Comparison of ENCODE assay signal across 8 cellular contexts in the genomic region with DNA sequence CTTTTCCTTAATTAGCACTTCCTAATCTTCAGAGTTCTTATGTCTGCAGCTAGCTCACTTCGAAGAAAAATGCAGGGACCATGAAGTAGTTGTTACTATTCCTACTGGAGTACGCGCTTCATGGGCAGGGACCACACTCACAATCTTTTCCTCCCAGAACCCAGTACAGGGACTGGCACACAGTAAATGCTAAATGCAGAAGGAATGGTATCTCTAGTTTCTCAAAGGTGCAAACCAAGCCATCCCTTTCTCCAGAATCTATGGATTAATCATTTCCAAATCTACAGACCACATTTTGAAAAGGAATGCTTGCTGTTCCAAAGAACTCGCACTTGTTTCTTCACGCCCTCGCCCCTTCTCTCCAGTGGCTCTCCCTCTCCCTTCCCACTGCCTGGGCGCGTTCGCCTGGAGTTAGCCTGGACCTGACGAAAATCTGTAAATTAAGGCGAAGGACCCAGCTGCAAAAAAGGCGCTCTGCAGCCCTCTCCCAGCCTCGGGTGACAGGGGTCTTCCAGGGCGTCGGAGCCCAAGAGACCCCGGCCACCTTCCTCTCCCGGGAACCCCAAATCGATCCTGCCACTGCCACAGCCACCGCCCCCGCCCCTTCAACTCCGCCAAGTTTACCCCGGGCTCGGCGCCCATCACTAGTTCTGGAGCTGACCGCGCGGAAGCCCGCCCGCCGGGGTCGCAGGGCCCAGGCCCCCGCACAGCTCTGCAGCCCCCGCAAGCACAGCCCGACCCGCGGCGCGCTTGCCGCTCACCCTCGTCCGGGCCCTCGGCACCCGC. TPM values are rescaled to one million over a fixed set of nuclear protein-coding genes. Genes with fewer than 3 reads are reported as not detected.
DNase-seq lines count a peak whose midpoint lies in the region; ATAC-seq, FAIRE-seq and TF ChIP-seq lines count a peak whose summit lies in the region.

No MANE protein-coding gene starts in this region.

- DNase-seq in IMR-90 (peak; percentile 41), kidney (no peak), NCI-H345 treated with DMSO at 0.1 percent for 48 hours (lab: John Stamatoyannopoulos, UW; ENCODE audit: unreplicated experiment) (no peak), RCC 7860 (ENCODE audit: low spot score) (no peak), NCI-H524 (lab: John Stamatoyannopoulos, UW) (no peak)

- H3K18ac ChIP-seq in IMR-90 (ENCODE audit: low read depth, low read length), result no peak overlapping the region

- H4K8ac ChIP-seq in IMR-90 (ENCODE audit: low read depth in 2 of 2, low read length in 2 of 2), result peak overlapping the region; percentile 0 to 50; a peak in 2 of 4 replicates

- no peak overlapping the region for H2BK15ac ChIP-seq in IMR-90 (ENCODE audit: low read depth, low read length)

- FAIRE-seq in kidney (lab: Jason Lieb, UNC), result no peak
- FAIRE-seq in RCC 7860 (lab: Jason Lieb, UNC), result no peak

- BruUV-seq in IMR-90 (replicated peaks; lab: Mats Ljungman, UMichigan), result no TSS peak

- H4K91ac ChIP-seq in IMR-90 (ENCODE audit: insufficient read depth, low read depth, low read length), result peak overlapping the region; percentile 33; the same call in 1 of the 2 replicates

- peaks cover 5 to 39% of the 10 kb centered on the region in 2 experiments for H3K79me1 ChIP-seq in IMR-90 (ENCODE audit: low read depth in 1 of 2, low read length in 2 of 2)

- 0 out of 2 replicates have a peak, but pooled peaks cover 1% of the 10 kb centered on the region for H3K36me3 ChIP-seq in IMR-90 (ENCODE audit: control insufficient read depth, insufficient read depth, low read length)
- H3K36me3 ChIP-seq in kidney (ENCODE audit: control insufficient read depth in 1 of 2, insufficient read depth in 2 of 2, low read length in 2 of 2), result no peaks in the 10 kb centered on the region
- H3K36me3 ChIP-seq in stomach smooth muscle (ENCODE audit: control insufficient read depth in 2 of 2, insufficient read depth in 2 of 2, low read length in 2 of 2), result no peaks in the 10 kb centered on the region

- H3K4ac ChIP-seq in IMR-90 (ENCODE audit: low read depth, low read length), result peak overlapping the region; percentile 48

- H3K27me3 ChIP-seq in IMR-90 (ENCODE audit: control insufficient read depth, insufficient read depth, low read length), result no peaks in the 10 kb centered on the region
- no peaks in the 10 kb centered on the region for H3K27me3 ChIP-seq in stomach smooth muscle (ENCODE audit: control insufficient read depth in 1 of 2, insufficient read depth in 2 of 2, low read length in 2 of 2)

- H2AFZ ChIP-seq in IMR-90 (replicated peaks; ENCODE audit: low read length, poor library complexity), result peak overlapping the region; percentile 96

- H3K27ac ChIP-seq in C4-2B (peak overlapping the region; percentile 97), IMR-90 (ENCODE audit: insufficient read depth, low read length) (peak overlapping the region; percentile 33), angular gyrus (ENCODE audit: low read depth, low read length) (peak overlapping the region; percentile 90), kidney (ENCODE audit: low read depth in 2 of 2, low read length in 2 of 2) (peak overlapping the region; percentile 68 to 82), stomach smooth muscle (ENCODE audit: low read length) (peak overlapping the region; percentile 79)

- TF ChIP-seq RAD21 in IMR-90 (IDR thresholded peaks at IDR 0.05; ENCODE audit: low read length), result no peak

- WGBS in IMR-90 (ENCODE audit: extremely low coverage in 2 of 2, insufficient read length in 1 of 2), 2 experiments, result 0% methylated on average over 32 of the region's 43 CpGs; no CpG with 5 or more reads in 1 of the 2 experiments

- H2AK9ac ChIP-seq in IMR-90 (replicated peaks; ENCODE audit: low read depth, low read length, poor library complexity), result peak overlapping the region; percentile 88

- H3K14ac ChIP-seq in IMR-90 (replicated peaks; ENCODE audit: low read depth, low read length), result peak overlapping the region; percentile 26

- CTCF ChIA-PET in IMR-90 (lab: Yijun Ruan, JAX), result interaction anchor here (2.0 kb wide), 1 partner anchor 38 kb away, joined by 13 read pairs; no protein-coding TSS in a partner anchor

- peak overlapping the region; percentile 95 for H3K4me2 ChIP-seq in IMR-90 (ENCODE audit: low read depth, low read length)

- POLR2A ChIA-PET in IMR-90 (lab: Charles Lee; ENCODE audit: unreplicated experiment), result interaction anchor here (0.6 kb wide), 1 partner anchor 15 kb away, joined by 6 read pairs; no protein-coding TSS in a partner anchor

- H3K4me1 ChIP-seq in IMR-90 (ENCODE audit: control insufficient read depth, insufficient read depth, low read length), result no peaks in the 10 kb centered on the region
- peaks cover 0 to 5% of the 10 kb centered on the region in 2 donors for H3K4me1 ChIP-seq in kidney (ENCODE audit: control insufficient read depth in 1 of 2, insufficient read depth in 1 of 2, low read depth in 1 of 2, low read length in 2 of 2)
- H3K4me1 ChIP-seq in stomach smooth muscle (ENCODE audit: control insufficient read depth, insufficient read depth, low read length), result peaks cover 27% of the 10 kb centered on the region

- ATAC-seq in IMR-90 (ENCODE audit: low read depth), result no peak

- no peaks in the 10 kb centered on the region for H4K20me1 ChIP-seq in IMR-90 (ENCODE audit: insufficient read depth, low read length)

- H2BK20ac ChIP-seq in IMR-90 (ENCODE audit: low read depth, low read length), result no peak overlapping the region

- H3K56ac ChIP-seq in IMR-90 (ENCODE audit: extremely low read depth, insufficient read depth, low read length), result peak overlapping the region; percentile 56

- peak overlapping the region; percentile 53 for H2BK5ac ChIP-seq in IMR-90 (ENCODE audit: low read depth, low read length, poor library complexity, severe bottlenecking)

- intact Hi-C loops in IMR-90 (cut with micrococcal nuclease), result loop anchor here (1.0 to 5.0 kb wide), 4 partner anchors 38 to 100 kb away; a partner anchor contains a TSS
- intact Hi-C loops in kidney (cut with DNase I), result no loop called here

- H3K9ac ChIP-seq in IMR-90 (ENCODE audit: low read depth, low read length), result peak overlapping the region; percentile 70
- H3K9ac ChIP-seq in kidney (ENCODE audit: low read length in 2 of 2), result peak overlapping the region; percentile 15 to 63
- peak overlapping the region; percentile 66 to 82 for H3K9ac ChIP-seq in stomach smooth muscle (ENCODE audit: low read length in 2 of 2)

- TF ChIP-seq CTCF in C4-2B (conservative IDR thresholded peaks at IDR 0.05), result no peak
- no peak for TF ChIP-seq CTCF in IMR-90 (conservative IDR thresholded peaks at IDR 0.05; ENCODE audit: low read depth, low read length)
- no peak for TF ChIP-seq CTCF in kidney (IDR thresholded peaks at IDR 0.05; ENCODE audit: borderline replicate concordance, extremely low read depth, insufficient read depth)

- H2AK5ac ChIP-seq in IMR-90 (ENCODE audit: low read depth, low read length), result 0 out of 2 replicates have a peak overlapping the region, but pooled peaks have one; percentile 2

- no peaks in the 10 kb centered on the region for H3K9me3 ChIP-seq in IMR-90 (ENCODE audit: control insufficient read depth, insufficient read depth, low read length)
- no peaks in the 10 kb centered on the region for H3K9me3 ChIP-seq in kidney (ENCODE audit: control insufficient read depth in 1 of 2, low read length in 2 of 2)
- no peaks in the 10 kb centered on the region for H3K9me3 ChIP-seq in stomach smooth muscle (ENCODE audit: control insufficient read depth in 2 of 2, low read length in 2 of 2)

- peak overlapping the region; percentile 88 for H3K23ac ChIP-seq in IMR-90 (ENCODE audit: low read depth, low read length)

- in situ Hi-C loops in IMR-90 (cut with MboI; ENCODE audit: low sequenced_read_pairs), result no loop called here

- TF ChIP-seq POLR2A in IMR-90 (IDR thresholded peaks at IDR 0.05; ENCODE audit: low read depth, low read length), result no peak

- H2BK120ac ChIP-seq in IMR-90 (ENCODE audit: low read depth, low read length), result no peak overlapping the region

- H4K5ac ChIP-seq in IMR-90 (ENCODE audit: low read depth, low read length), result no peak overlapping the region

- dilution Hi-C loops in IMR-90 (cut with HindIII; ENCODE audit: low sequenced_read_pairs, unreplicated experiment), result no loop called here

- H3K4me3 ChIP-seq in IMR-90 (ENCODE audit: insufficient read depth, low read depth, low read length) (peak overlapping the region; percentile 61), kidney (ENCODE audit: low read length in 2 of 2) (peak overlapping the region; percentile 71 to 81), stomach smooth muscle (ENCODE audit: low read length in 2 of 2) (peak overlapping the region; percentile 28 to 81)

- peaks cover 3% of the 10 kb centered on the region; the same call in 1 of the 2 replicates for H3K9me1 ChIP-seq in IMR-90 (ENCODE audit: insufficient read depth, low read length)

TF ChIP-seq in IMR-90, 13 proteins besides CTCF, POLR2A, EP300 and RAD21 (continues in another document):
- TF ChIP-seq MXI1 (IDR thresholded peaks at IDR 0.05; ENCODE audit: borderline replicate concordance, low read depth, low read length), result no peak
- TF ChIP-seq CEBPB (IDR thresholded peaks at IDR 0.05; ENCODE audit: low read depth, low read length), result no peak
- no peak for TF ChIP-seq RCOR1 (IDR thresholded peaks at IDR 0.05; ENCODE audit: insufficient replicate concordance, low read length)
- TF ChIP-seq MAZ (IDR thresholded peaks at IDR 0.05; ENCODE audit: borderline replicate concordance, low read depth, low read length), result no peak
- TF ChIP-seq BHLHE40 (IDR thresholded peaks at IDR 0.05; ENCODE audit: low read depth, low read length), result no peak
- TF ChIP-seq, protein P1, sequence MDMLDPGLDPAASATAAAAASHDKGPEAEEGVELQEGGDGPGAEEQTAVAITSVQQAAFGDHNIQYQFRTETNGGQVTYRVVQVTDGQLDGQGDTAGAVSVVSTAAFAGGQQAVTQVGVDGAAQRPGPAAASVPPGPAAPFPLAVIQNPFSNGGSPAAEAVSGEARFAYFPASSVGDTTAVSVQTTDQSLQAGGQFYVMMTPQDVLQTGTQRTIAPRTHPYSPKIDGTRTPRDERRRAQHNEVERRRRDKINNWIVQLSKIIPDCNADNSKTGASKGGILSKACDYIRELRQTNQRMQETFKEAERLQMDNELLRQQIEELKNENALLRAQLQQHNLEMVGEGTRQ (IDR thresholded peaks at IDR 0.05; ENCODE audit: low read depth, low read length), result no peak
- TF ChIP-seq FOS (IDR thresholded peaks at IDR 0.05; ENCODE audit: low read depth, low read length), result no peak
- TF ChIP-seq RFX5 (IDR thresholded peaks at IDR 0.05; ENCODE audit: low read depth, low read length), result no peak
- no peak for TF ChIP-seq NFE2L2 (IDR thresholded peaks at IDR 0.05; ENCODE audit: low read depth, low read length)
- TF ChIP-seq MAFK (IDR thresholded peaks at IDR 0.05; ENCODE audit: low read depth, low read length), result no peak
- no peak for TF ChIP-seq SMC3 (IDR thresholded peaks at IDR 0.05; ENCODE audit: low read depth, low read length)
- TF ChIP-seq CHD1 (IDR thresholded peaks at IDR 0.05; ENCODE audit: low read depth, low read length), result no peak

RNA-seq across cellular contexts. Expression of a gene that starts 0.6 kb away (rescaled TPM):
- total RNA-seq in IMR-90 (2012; rRNA removed) (277 and 304 TPM in 2 replicates), kidney (159 TPM)
- polyA plus RNA-seq in IMR-90 (2012; rRNA removed) (221 and 241 TPM in 2 replicates), kidney (ENCODE audit: insufficient read depth, low read depth, low replicate concordance) (69.9 TPM)
- 143 and 192 TPM in 2 replicates for polyA plus RNA-seq in IMR-90 (2012; cell fraction: cytosol; rRNA removed)
- polyA plus RNA-seq in IMR-90 (2012; cell fraction: nucleus; rRNA removed; ENCODE audit: low replicate concordance), result 74.7 and 103 TPM in 2 replicates

Comparison
In these comparisons a context has a peak if more than half of its experiments do, and no peak if none do; other contexts are left out.
1. H3K27ac ChIP-seq: peak in every context shown above with its lines; median percentile 97 in C4-2B; 90 in angular gyrus; 79 in stomach smooth muscle; 75 in kidney; 33 in IMR-90.